14 cellular contexts compared by ENCODE assay signal in genomic region chr10:133087679-133088523, GRCh38. TPM values are rescaled to one million over a fixed set of nuclear protein-coding genes. Genes with fewer than 3 reads are reported as not detected.
DNase-seq lines count a peak whose midpoint lies in the region; ATAC-seq and TF ChIP-seq lines count a peak whose summit lies in the region.
"Had no signal": no experiment of that assay in that cellular context is flagged by ENCODE, and none has a peak within 500 bp of the region (broad histone marks: within the 10 kb centered on the region; RNA-seq: fewer than 3 reads in every experiment).

A gene with protein sequence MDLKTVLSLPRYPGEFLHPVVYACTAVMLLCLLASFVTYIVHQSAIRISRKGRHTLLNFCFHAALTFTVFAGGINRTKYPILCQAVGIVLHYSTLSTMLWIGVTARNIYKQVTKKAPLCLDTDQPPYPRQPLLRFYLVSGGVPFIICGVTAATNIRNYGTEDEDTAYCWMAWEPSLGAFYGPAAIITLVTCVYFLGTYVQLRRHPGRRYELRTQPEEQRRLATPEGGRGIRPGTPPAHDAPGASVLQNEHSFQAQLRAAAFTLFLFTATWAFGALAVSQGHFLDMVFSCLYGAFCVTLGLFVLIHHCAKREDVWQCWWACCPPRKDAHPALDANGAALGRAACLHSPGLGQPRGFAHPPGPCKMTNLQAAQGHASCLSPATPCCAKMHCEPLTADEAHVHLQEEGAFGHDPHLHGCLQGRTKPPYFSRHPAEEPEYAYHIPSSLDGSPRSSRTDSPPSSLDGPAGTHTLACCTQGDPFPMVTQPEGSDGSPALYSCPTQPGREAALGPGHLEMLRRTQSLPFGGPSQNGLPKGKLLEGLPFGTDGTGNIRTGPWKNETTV (plus strand): TSS chr10:133087924. CDS start chr10:133088910, 986 bp downstream.

- ATAC-seq in heart left ventricle (peak in 1 of 4 donors; percentile 20), GM21423 (IDR thresholded peaks at IDR 0.05; ENCODE audit: unreplicated experiment) (no peak)
- ATAC-seq: left lung had no signal

- intact Hi-C loops in heart left ventricle (cut with DNase I), result no loop called here

- no peak within 1 kb of the TSS for H3K27ac Mint-ChIP-seq in activated T-cell treated with anti-CD3 and anti-CD28 coated beads, Interleukin-2, amount 50 U/mL, for 24 hours

- H3K4me1 Mint-ChIP-seq in activated T-cell treated with anti-CD3 and anti-CD28 coated beads, Interleukin-2, amount 50 U/mL, for 24 hours (ENCODE audit: low read depth), result peaks cover 3% of the 10 kb centered on the region

- H3K4me3 Mint-ChIP-seq in activated T-cell treated with anti-CD3 and anti-CD28 coated beads, Interleukin-2, amount 50 U/mL, for 24 hours, result no peak within 1 kb of the TSS

- H3K27ac ChIP-seq in heart left ventricle, result no peak within 1 kb of the TSS
- H3K27ac ChIP-seq in right atrium auricular region, result no peak within 1 kb of the TSS
- peak within 1 kb of the TSS; percentile 46 for H3K27ac ChIP-seq in layer of hippocampus (ENCODE audit: low read depth, low read length)
- H3K27ac ChIP-seq in temporal lobe (ENCODE audit: low read depth, low read length), result peak within 1 kb of the TSS; percentile 82
- H3K27ac ChIP-seq: BLaER1 treated with 17β-estradiol and CSF1 and Interleukin-3, amounts not matched to agents 10 nM and 100 nM; left lung had no signal

- H3K27me3 ChIP-seq in heart left ventricle (peaks cover 49 to 86% (median 56%) of the 10 kb centered on the region in 9 donors), right atrium auricular region (peaks cover 0 to 15% of the 10 kb centered on the region in 2 donors), layer of hippocampus (ENCODE audit: control insufficient read depth, insufficient read depth, low read length) (peaks cover 16% of the 10 kb centered on the region)

- TF ChIP-seq CTCF in heart left ventricle (IDR thresholded peaks at IDR 0.05) (no peak), right atrium auricular region (IDR thresholded peaks at IDR 0.05) (no peak)

- H3K4me3 ChIP-seq in heart left ventricle, result peak within 1 kb of the TSS in 10 of 12 donors; percentile 16 to 41 (median 29)
- peak within 1 kb of the TSS in 1 of 2 donors; percentile 37 for H3K4me3 ChIP-seq in right atrium auricular region
- H3K4me3 ChIP-seq: BLaER1 treated with 17β-estradiol and CSF1 and Interleukin-3, amounts not matched to agents 10 nM and 100 nM; left lung had no signal

- H3K36me3 ChIP-seq in heart left ventricle, result no peaks in the 10 kb centered on the region
- no peaks in the 10 kb centered on the region for H3K36me3 ChIP-seq in right atrium auricular region
- H3K36me3 ChIP-seq: BLaER1 treated with 17β-estradiol and CSF1 and Interleukin-3, amounts not matched to agents 10 nM and 100 nM; left lung had no signal

- no peaks in the 10 kb centered on the region for H3K9me3 Mint-ChIP-seq in activated T-cell treated with anti-CD3 and anti-CD28 coated beads, Interleukin-2, amount 50 U/mL, for 24 hours

- DNase-seq in heart left ventricle (peak in 1 of 5 donors; percentile 59), right atrium auricular region (ENCODE audit: low spot score) (no peak), anterior cingulate cortex (lab: John Stamatoyannopoulos, UW) (peak in 41 of 58 donors; percentile 20 to 75 (median 47)), glomerular visceral epithelial cell (ENCODE audit: extremely low spot score) (no peak)
- no peak for DNase-seq in activated T-cell treated with anti-CD3 and anti-CD28 coated beads, Interleukin-2, amount 50 U/mL, for 24 hours
- DNase-seq: activated CD8-positive, alpha-beta memory T cell treated with anti-CD3 and anti-CD28 coated beads, Interleukin-2, amount 50 U/mL, for 4 hours; NCI-H2081 treated with DMSO at 0.1 percent for 48 hours; T-helper 1 cell had no signal

- peaks cover 52% of the 10 kb centered on the region for H3K27me3 Mint-ChIP-seq in activated T-cell treated with anti-CD3 and anti-CD28 coated beads, Interleukin-2, amount 50 U/mL, for 24 hours

- no peaks in the 10 kb centered on the region for H3K36me3 Mint-ChIP-seq in activated T-cell treated with anti-CD3 and anti-CD28 coated beads, Interleukin-2, amount 50 U/mL, for 24 hours (ENCODE audit: low read depth)

- TF ChIP-seq POLR2A in heart left ventricle (IDR thresholded peaks at IDR 0.05), result no peak

- 1% methylated on average over 45 to 114 of the region's 114 CpGs for WGBS in heart left ventricle, 4 donors

- peaks cover 0 to 15% (median 0%) of the 10 kb centered on the region in 12 donors for H3K4me1 ChIP-seq in heart left ventricle
- H3K4me1 ChIP-seq in right atrium auricular region, result no peaks in the 10 kb centered on the region

- H3K9me3 ChIP-seq in heart left ventricle, result no peaks in the 10 kb centered on the region
- no peaks in the 10 kb centered on the region for H3K9me3 ChIP-seq in right atrium auricular region
- H3K9me3 ChIP-seq: BLaER1 treated with 17β-estradiol and CSF1 and Interleukin-3, amounts not matched to agents 10 nM and 100 nM; left lung had no signal

RNA-seq across cellular contexts. Expression of the gene that starts here (rescaled TPM):
- total RNA-seq in heart left ventricle (under 1 TPM in 2 of 9 donors, not detected in 7; 0.13 to 0.19 TPM), right atrium auricular region (under 1 TPM; 0.11 to 0.51 TPM), temporal lobe (3.9 TPM)
- polyA plus RNA-seq in heart left ventricle, result under 1 TPM in 1 of 2 donors, not detected in 1; 0.03 TPM
- total RNA-seq: dermis microvascular lymphatic vessel endothelial cell had no signal

Comparison
In these comparisons a context has a peak if more than half of its experiments do, and no peak if none do; other contexts are left out.
1. DNase-seq: peak in anterior cingulate cortex (41 of 58); none in right atrium auricular region (single experiment), activated T-cell treated with anti-CD3 and anti-CD28 coated beads, Interleukin-2, amount 50 U/mL, for 24 hours (single experiment) and glomerular visceral epithelial cell (single experiment).
2. H3K27ac ChIP-seq: peak in layer of hippocampus (single experiment) and temporal lobe (single experiment); none in heart left ventricle (0 of 12) and right atrium auricular region (0 of 2).